ENCODE assay signal across 8 cellular contexts in genomic region chr19:44447864-44448674, GRCh38. TPM values are rescaled to one million over a fixed set of nuclear protein-coding genes. Genes with fewer than 3 reads are reported as not detected.
A peak's percentile ranks its signal among the peaks of the same experiment; 100 is the strongest.
DNase-seq lines count a peak whose midpoint lies in the region; ATAC-seq, FAIRE-seq and TF ChIP-seq lines count a peak whose summit lies in the region.

Gene ZNF229 (minus strand): TSS chr19:44448472. CDS start chr19:44442847, 5,625 bp downstream.

- H3K4me3 ChIP-seq in GM12865 (ENCODE audit: low read depth, low read length) (no peak within 1 kb of the TSS), esophagus (ENCODE audit: low read depth in 1 of 2, low read length in 2 of 2) (peak within 1 kb of the TSS; percentile 59 to 69), mononuclear cell (ENCODE audit: low read length) (peak within 1 kb of the TSS; percentile 34)

- H3K36me3 ChIP-seq in esophagus (ENCODE audit: control insufficient read depth in 2 of 2, insufficient read depth in 2 of 2, low read length in 1 of 2): peaks cover 2 to 4% of the 10 kb centered on the region in 2 donors

- 4 to 7% methylated on average over 45 of the region's 45 CpGs for WGBS in esophagus, 2 donors

- TF ChIP-seq CTCF in GM12865 (IDR thresholded peaks at IDR 0.05; ENCODE audit: insufficient read depth, low read depth, low read length, missing control alignments): no peak

- no peak for ATAC-seq in GM21825 (IDR thresholded peaks at IDR 0.05; ENCODE audit: unreplicated experiment)

- H3K9me3 ChIP-seq in esophagus (ENCODE audit: control insufficient read depth in 2 of 2, insufficient read depth in 1 of 2, low read depth in 1 of 2, low read length in 1 of 2) (peaks cover 14 to 33% of the 10 kb centered on the region in 2 donors), mononuclear cell (ENCODE audit: low read depth, low read length) (peaks cover 26% of the 10 kb centered on the region)

- FAIRE-seq in H54 (lab: Jason Lieb, UNC): no peak

- no peak for TF ChIP-seq POLR2A in H54 (IDR thresholded peaks at IDR 0.05; ENCODE audit: low read depth, low read length)

- DNase-seq in GM12865 (ENCODE audit: low read depth) (peak; percentile 33), NCI-H526 treated with DMSO at 0.1 percent for 48 hours (lab: John Stamatoyannopoulos, UW) (peak; percentile 58), activated T-cell treated with anti-CD3 and anti-CD28 coated beads for 48 hours (ENCODE audit: low read depth) (peak; percentile 66), H54 (ENCODE audit: insufficient read length, low spot score) (no peak)
- peak; percentile 37 for DNase-seq in stimulated activated CD8-positive, alpha-beta memory T cell treated with anti-CD3 and anti-CD28 coated beads, Interleukin-15, amount 100 ng/mL, for 24 hours (ENCODE audit: low read depth)

- H3K4me1 ChIP-seq in esophagus (ENCODE audit: control insufficient read depth in 2 of 2, insufficient read depth in 2 of 2, low read length in 1 of 2) (peaks cover 0 to 7% of the 10 kb centered on the region in 2 donors), mononuclear cell (ENCODE audit: insufficient read depth, low read length) (peaks cover 8% of the 10 kb centered on the region)

- H3K27me3 ChIP-seq in esophagus (ENCODE audit: control insufficient read depth in 1 of 2, insufficient read depth in 2 of 2, low read length in 2 of 2) (no peaks in the 10 kb centered on the region), mononuclear cell (ENCODE audit: insufficient read depth, low read length) (no peaks in the 10 kb centered on the region)

- no peak within 1 kb of the TSS for H3K27ac ChIP-seq in esophagus (ENCODE audit: low read depth in 2 of 2, low read length in 1 of 2)

RNA-seq across cellular contexts. Expression of gene ZNF229, which starts in this region (rescaled TPM):
- polyA plus RNA-seq in esophagus: 1 to 10 TPM; 1.4 to 1.5 TPM
- total RNA-seq in mononuclear cell: 0.21 TPM
